1 cellular context compared by ENCODE assay signal in the genomic region with DNA sequence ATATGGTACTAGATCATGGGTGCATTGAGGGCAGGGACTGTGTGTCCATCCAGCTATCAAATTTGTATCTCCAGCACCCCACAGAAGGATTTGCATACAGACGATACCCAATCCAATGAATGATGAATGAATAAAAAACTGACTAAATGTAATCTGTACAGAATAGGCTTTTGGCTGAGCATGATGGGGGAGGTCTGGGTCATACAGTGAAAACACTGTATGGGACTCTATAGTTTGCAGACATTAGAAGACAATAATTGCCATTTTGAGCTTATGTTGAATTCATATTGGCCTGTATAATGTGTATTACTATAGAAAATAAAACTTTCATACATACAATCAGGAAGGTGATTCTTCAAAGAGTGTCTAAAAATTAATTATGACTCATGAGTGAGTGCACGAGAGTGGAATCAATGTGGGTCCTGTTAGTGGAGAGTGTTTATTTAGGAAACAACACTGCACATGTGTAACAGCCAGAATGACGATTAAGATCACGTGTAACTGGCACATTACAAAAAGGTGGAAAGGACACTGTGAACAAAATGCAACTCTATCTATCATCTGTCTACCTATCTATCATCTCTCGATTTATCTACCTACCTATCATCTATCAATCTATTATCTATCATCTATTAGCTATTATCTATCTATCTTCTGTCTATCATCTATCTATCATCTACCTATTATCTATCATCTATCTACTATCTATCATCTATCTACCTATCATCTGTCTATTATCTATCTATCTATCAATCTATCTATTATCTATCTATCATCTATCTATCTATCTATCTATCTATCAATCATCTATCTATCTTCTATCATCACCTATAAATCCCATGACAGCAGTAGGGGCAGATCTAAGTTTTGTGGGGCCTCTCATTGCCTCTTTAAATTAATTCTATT.
TF ChIP-seq lines count a peak whose summit lies in the region.

No MANE protein-coding gene starts in this region.

TF ChIP-seq in K562, 482 proteins besides CTCF, POLR2A, EP300 and RAD21 (continued from another document):
- TF ChIP-seq ZNF699 (CRISPR knock-in tag; IDR thresholded peaks at IDR 0.05; ENCODE audit: insufficient replicate concordance) (no peak), ZBTB1 (CRISPR knock-in tag; IDR thresholded peaks at IDR 0.05; ENCODE audit: borderline replicate concordance, low read depth) (no peak), BRCA1 (IDR thresholded peaks at IDR 0.05) (no peak), BRCA1 (CRISPR knock-in tag; IDR thresholded peaks at IDR 0.05) (no peak), PCBP2 (IDR thresholded peaks at IDR 0.05; ENCODE audit: low read depth, low read length, poor library complexity, severe bottlenecking) (no peak), NR2C2 (CRISPR knock-in tag; IDR thresholded peaks at IDR 0.05) (0 out of 2 replicates have a peak, but pooled peaks have one; percentile 0), NR2C2 (tag; IDR thresholded peaks at IDR 0.05) (no peak), ZBTB2 (IDR thresholded peaks at IDR 0.05) (peak; percentile 89; the same call in 1 of the 2 replicates), ZNF318 (IDR thresholded peaks at IDR 0.05; ENCODE audit: borderline replicate concordance in 1 of 2, low read depth in 1 of 2) (no peak), CREBBP (IDR thresholded peaks at IDR 0.05; ENCODE audit: low read depth, low read length) (peak; percentile 96), MTA1 (IDR thresholded peaks at IDR 0.05; ENCODE audit: borderline replicate concordance) (peak; percentile 82; the same call in 1 of the 2 replicates), ZNF3 (CRISPR knock-in tag; IDR thresholded peaks at IDR 0.05) (no peak), JUND (IDR thresholded peaks at IDR 0.05; ENCODE audit: borderline replicate concordance, low read depth, low read length) (no peak), JUND (tag; IDR thresholded peaks at IDR 0.05; ENCODE audit: borderline replicate concordance, low read depth, low read length) (no peak; the same call in 2 of the 3 replicates), NCOR1 (IDR thresholded peaks at IDR 0.05) (no peak), FOXA1 (IDR thresholded peaks at IDR 0.05; ENCODE audit: borderline replicate concordance) (no peak), CBX5 (IDR thresholded peaks at IDR 0.05; ENCODE audit: borderline replicate concordance, low read depth) (no peak), FOSL1 (tag; conservative IDR thresholded peaks at IDR 0.05) (peak; percentile 33; the same call in 1 of the 2 replicates), DACH1 (IDR thresholded peaks at IDR 0.05; ENCODE audit: partially characterized antibody) (peak; percentile 98), ZEB2 (IDR thresholded peaks at IDR 0.05) (0 out of 2 replicates have a peak, but pooled peaks have one; percentile 24), CCAR2 (IDR thresholded peaks at IDR 0.05; ENCODE audit: low read depth, low read length) (no peak), ARID3A (IDR thresholded peaks at IDR 0.05; ENCODE audit: borderline replicate concordance, low read depth, low read length) (0 out of 2 replicates have a peak, but pooled peaks have one; percentile 2), RBFOX2 (IDR thresholded peaks at IDR 0.05; ENCODE audit: low read depth, low read length) (no peak)
- TF ChIP-seq, protein P1, sequence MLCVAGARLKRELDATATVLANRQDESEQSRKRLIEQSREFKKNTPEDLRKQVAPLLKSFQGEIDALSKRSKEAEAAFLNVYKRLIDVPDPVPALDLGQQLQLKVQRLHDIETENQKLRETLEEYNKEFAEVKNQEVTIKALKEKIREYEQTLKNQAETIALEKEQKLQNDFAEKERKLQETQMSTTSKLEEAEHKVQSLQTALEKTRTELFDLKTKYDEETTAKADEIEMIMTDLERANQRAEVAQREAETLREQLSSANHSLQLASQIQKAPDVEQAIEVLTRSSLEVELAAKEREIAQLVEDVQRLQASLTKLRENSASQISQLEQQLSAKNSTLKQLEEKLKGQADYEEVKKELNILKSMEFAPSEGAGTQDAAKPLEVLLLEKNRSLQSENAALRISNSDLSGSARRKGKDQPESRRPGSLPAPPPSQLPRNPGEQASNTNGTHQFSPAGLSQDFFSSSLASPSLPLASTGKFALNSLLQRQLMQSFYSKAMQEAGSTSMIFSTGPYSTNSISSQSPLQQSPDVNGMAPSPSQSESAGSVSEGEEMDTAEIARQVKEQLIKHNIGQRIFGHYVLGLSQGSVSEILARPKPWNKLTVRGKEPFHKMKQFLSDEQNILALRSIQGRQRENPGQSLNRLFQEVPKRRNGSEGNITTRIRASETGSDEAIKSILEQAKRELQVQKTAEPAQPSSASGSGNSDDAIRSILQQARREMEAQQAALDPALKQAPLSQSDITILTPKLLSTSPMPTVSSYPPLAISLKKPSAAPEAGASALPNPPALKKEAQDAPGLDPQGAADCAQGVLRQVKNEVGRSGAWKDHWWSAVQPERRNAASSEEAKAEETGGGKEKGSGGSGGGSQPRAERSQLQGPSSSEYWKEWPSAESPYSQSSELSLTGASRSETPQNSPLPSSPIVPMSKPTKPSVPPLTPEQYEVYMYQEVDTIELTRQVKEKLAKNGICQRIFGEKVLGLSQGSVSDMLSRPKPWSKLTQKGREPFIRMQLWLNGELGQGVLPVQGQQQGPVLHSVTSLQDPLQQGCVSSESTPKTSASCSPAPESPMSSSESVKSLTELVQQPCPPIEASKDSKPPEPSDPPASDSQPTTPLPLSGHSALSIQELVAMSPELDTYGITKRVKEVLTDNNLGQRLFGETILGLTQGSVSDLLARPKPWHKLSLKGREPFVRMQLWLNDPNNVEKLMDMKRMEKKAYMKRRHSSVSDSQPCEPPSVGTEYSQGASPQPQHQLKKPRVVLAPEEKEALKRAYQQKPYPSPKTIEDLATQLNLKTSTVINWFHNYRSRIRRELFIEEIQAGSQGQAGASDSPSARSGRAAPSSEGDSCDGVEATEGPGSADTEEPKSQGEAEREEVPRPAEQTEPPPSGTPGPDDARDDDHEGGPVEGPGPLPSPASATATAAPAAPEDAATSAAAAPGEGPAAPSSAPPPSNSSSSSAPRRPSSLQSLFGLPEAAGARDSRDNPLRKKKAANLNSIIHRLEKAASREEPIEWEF (CRISPR knock-in tag; IDR thresholded peaks at IDR 0.05) = peak; percentile 21; the same call in 1 of the 2 replicates
- TF ChIP-seq, protein P2, sequence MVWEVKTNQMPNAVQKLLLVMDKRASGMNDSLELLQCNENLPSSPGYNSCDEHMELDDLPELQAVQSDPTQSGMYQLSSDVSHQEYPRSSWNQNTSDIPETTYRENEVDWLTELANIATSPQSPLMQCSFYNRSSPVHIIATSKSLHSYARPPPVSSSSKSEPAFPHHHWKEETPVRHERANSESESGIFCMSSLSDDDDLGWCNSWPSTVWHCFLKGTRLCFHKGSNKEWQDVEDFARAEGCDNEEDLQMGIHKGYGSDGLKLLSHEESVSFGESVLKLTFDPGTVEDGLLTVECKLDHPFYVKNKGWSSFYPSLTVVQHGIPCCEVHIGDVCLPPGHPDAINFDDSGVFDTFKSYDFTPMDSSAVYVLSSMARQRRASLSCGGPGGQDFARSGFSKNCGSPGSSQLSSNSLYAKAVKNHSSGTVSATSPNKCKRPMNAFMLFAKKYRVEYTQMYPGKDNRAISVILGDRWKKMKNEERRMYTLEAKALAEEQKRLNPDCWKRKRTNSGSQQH (CRISPR knock-in tag; IDR thresholded peaks at IDR 0.05) = no peak
- TF ChIP-seq, protein P3, sequence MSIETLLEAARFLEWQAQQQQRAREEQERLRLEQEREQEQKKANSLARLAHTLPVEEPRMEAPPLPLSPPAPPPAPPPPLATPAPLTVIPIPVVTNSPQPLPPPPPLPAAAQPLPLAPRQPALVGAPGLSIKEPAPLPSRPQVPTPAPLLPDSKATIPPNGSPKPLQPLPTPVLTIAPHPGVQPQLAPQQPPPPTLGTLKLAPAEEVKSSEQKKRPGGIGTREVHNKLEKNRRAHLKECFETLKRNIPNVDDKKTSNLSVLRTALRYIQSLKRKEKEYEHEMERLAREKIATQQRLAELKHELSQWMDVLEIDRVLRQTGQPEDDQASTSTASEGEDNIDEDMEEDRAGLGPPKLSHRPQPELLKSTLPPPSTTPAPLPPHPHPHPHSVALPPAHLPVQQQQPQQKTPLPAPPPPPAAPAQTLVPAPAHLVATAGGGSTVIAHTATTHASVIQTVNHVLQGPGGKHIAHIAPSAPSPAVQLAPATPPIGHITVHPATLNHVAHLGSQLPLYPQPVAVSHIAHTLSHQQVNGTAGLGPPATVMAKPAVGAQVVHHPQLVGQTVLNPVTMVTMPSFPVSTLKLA (conservative IDR thresholded peaks at IDR 0.05) = no peak
